Comparison of ENCODE assay signal across 9 cellular contexts in the genomic region with DNA sequence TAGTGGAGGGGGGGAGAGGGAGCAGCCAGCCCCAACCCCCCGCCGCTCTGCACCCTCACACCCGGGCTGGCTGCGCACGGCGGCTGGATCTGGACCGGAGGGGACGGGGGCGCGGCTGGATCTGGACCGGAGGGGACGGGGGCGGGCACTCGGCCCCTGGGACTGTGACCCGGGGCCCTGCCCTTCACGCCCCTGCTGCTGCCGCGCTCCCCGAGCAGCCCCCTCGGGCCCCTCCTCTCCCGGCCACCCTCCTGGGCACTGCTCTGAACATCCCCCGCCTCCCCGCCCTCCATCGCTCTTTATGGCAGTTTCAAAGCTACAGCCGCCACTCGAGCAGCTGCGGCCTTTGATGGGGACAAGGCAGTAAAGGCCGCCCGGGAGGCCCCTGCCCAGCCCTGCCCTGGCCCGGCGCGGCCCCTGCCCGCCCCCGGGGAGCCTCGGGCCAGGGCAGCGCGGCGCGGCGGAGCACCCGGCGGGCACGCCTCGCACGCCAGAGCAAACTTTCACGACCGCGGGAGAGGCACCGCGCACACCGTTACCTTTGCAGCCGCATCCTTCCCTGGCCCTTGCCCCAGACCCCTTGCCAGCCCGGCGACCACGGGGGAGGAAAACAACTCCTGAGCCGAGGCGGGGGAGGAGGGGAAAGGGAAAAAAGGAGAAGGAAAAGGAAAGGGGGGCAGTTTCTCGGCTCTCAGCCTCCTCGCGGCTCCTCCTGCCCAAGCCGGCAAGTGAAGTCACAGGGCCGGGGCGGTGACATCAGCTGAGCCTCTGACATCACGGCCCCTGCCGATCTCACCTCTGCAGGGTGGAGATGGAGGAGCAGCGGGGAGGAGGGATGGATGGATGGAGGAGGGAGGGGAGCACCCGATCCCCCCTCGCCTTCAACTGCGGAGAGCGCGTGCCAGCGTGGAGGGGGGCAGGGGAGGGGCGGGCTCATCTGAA. TPM values are rescaled to one million over a fixed set of nuclear protein-coding genes. Genes with fewer than 3 reads are reported as not detected.
A peak's percentile ranks its signal among the peaks of the same experiment; 100 is the strongest.
DNase-seq lines count a peak whose midpoint lies in the region; ATAC-seq, FAIRE-seq and TF ChIP-seq lines count a peak whose summit lies in the region.
"Had no signal": no experiment of that assay in that cellular context is flagged by ENCODE, and none has a peak within 500 bp of the region (broad histone marks: within the 10 kb centered on the region; RNA-seq: fewer than 3 reads in every experiment).

No MANE protein-coding gene starts in this region.

- H3K36me3 Mint-ChIP-seq in progenitor cell of endocrine pancreas (ENCODE audit: insufficient read depth) (no peaks in the 10 kb centered on the region), endothelial cell (ENCODE audit: low read depth, unreplicated experiment) (no peaks in the 10 kb centered on the region)

- FAIRE-seq in frontal cortex (lab: Jason Lieb, UNC): no peak
- FAIRE-seq: colon had no signal

- ATAC-seq in HG03520 (IDR thresholded peaks at IDR 0.05; ENCODE audit: unreplicated experiment): no peak
- ATAC-seq in GM18861 (IDR thresholded peaks at IDR 0.05; ENCODE audit: unreplicated experiment): no peak

- 0 out of 2 replicates have a peak overlapping the region, but pooled peaks have one; percentile 33 for H3K27ac ChIP-seq in HL-60 (replicated peaks)

- peaks cover 4% of the 10 kb centered on the region for H3K4me1 Mint-ChIP-seq in progenitor cell of endocrine pancreas (ENCODE audit: low read depth)
- peaks cover 3% of the 10 kb centered on the region for H3K4me1 Mint-ChIP-seq in endothelial cell (ENCODE audit: unreplicated experiment)

- no peak for DNase-seq in HL-60 (ENCODE audit: low read depth in 1 of 2, low spot score in 1 of 2)
- DNase-seq in activated T-cell treated with anti-CD3 and anti-CD28 coated beads for 4 hours: peak; percentile 31
- peak; percentile 61 to 66 for DNase-seq in frontal cortex (ENCODE audit: low spot score in 2 of 2)
- DNase-seq in progenitor cell of endocrine pancreas (ENCODE audit: low spot score, unreplicated experiment): no peak
- DNase-seq in HK-2 (ENCODE audit: unreplicated experiment): no peak
- no peak for DNase-seq in endothelial cell (ENCODE audit: low spot score)

- H3K4me3 ChIP-seq in HL-60 (replicated peaks; ENCODE audit: insufficient read depth, low read length): no peak overlapping the region

- TF ChIP-seq CTCF in HL-60 (IDR thresholded peaks at IDR 0.05; ENCODE audit: insufficient read depth, low read length) (no peak), progenitor cell of endocrine pancreas (IDR thresholded peaks at IDR 0.05; ENCODE audit: unreplicated experiment) (no peak), endothelial cell (IDR thresholded peaks at IDR 0.05; ENCODE audit: unreplicated experiment) (no peak)

- H3K4me3 Mint-ChIP-seq in progenitor cell of endocrine pancreas (ENCODE audit: low read depth) (peak overlapping the region; percentile 34), endothelial cell (ENCODE audit: unreplicated experiment) (no peak overlapping the region)

- H3K27me3 ChIP-seq in HL-60 (ENCODE audit: insufficient read depth, poor library complexity, severe bottlenecking): no peaks in the 10 kb centered on the region

- H3K27me3 Mint-ChIP-seq in progenitor cell of endocrine pancreas (peaks cover 63% of the 10 kb centered on the region), endothelial cell (ENCODE audit: unreplicated experiment) (peaks cover 11% of the 10 kb centered on the region)

- H3K27ac Mint-ChIP-seq in progenitor cell of endocrine pancreas: no peak overlapping the region
- H3K27ac Mint-ChIP-seq in endothelial cell (ENCODE audit: unreplicated experiment): no peak overlapping the region

- H3K9me3 Mint-ChIP-seq in progenitor cell of endocrine pancreas (ENCODE audit: low read depth) (no peaks in the 10 kb centered on the region), endothelial cell (ENCODE audit: unreplicated experiment) (no peaks in the 10 kb centered on the region)

RNA-seq across cellular contexts. Expression of a gene that starts 13.1 kb away (rescaled TPM):
- 60.3 TPM for total RNA-seq in frontal cortex
- 66.1 and 68.5 TPM in 2 replicates for total RNA-seq in progenitor cell of endocrine pancreas
- 63.6 TPM for total RNA-seq in endothelial cell (ENCODE audit: unreplicated experiment)

Comparison
In these comparisons a context has a peak if more than half of its experiments do, and no peak if none do; other contexts are left out.
1. DNase-seq: peak in activated T-cell treated with anti-CD3 and anti-CD28 coated beads for 4 hours (single experiment) and frontal cortex (2 of 2); none in HL-60 (0 of 2), progenitor cell of endocrine pancreas (single experiment), HK-2 (single experiment) and endothelial cell (single experiment).